In genomic region chr5:136769900-136770684, GRCh38 we compare ENCODE assay signal across 8 cellular contexts.
DNase-seq lines count a peak whose midpoint lies in the region; ATAC-seq lines count a peak whose summit lies in the region.

No MANE protein-coding gene starts in this region.

- no peak overlapping the region for H3K27ac Mint-ChIP-seq in activated CD4-positive, alpha-beta memory T cell treated with anti-CD3 and anti-CD28 coated beads, Interleukin-2, amount 10 ng/mL, durations not matched to agents 7 days and 5 days
- no peak overlapping the region for H3K27ac Mint-ChIP-seq in activated T-helper 1 cell treated with anti-CD3 and anti-CD28 coated beads, Interleukin-12 subunit alpha, Interleukin-12 subunit beta, Interleukin-2, Interleukin-4 antibody, amounts not matched to agents 30 ng/mL and 10 ng/mL and 1 ng/mL, durations not matched to agents 14 hours and 24 hours and 36 hours

- peaks cover 2% of the 10 kb centered on the region for H3K9me3 Mint-ChIP-seq in activated CD4-positive, alpha-beta memory T cell treated with anti-CD3 and anti-CD28 coated beads, Interleukin-2, amount 10 ng/mL, durations not matched to agents 7 days and 5 days
- H3K9me3 Mint-ChIP-seq in activated T-helper 1 cell treated with anti-CD3 and anti-CD28 coated beads, Interleukin-12 subunit alpha, Interleukin-12 subunit beta, Interleukin-2, Interleukin-4 antibody, amounts not matched to agents 30 ng/mL and 10 ng/mL and 1 ng/mL, durations not matched to agents 14 hours and 24 hours and 36 hours = no peaks in the 10 kb centered on the region

- POLR2A ChIA-PET in activated CD4-positive, alpha-beta memory T cell treated with anti-CD3 and anti-CD28 coated beads, Interleukin-2, amount 10 ng/mL, durations not matched to agents 7 days and 5 days (lab: Charles Lee) = no interaction called here

- no peaks in the 10 kb centered on the region for H3K4me1 Mint-ChIP-seq in activated CD4-positive, alpha-beta memory T cell treated with anti-CD3 and anti-CD28 coated beads, Interleukin-2, amount 10 ng/mL, durations not matched to agents 7 days and 5 days
- no peaks in the 10 kb centered on the region for H3K4me1 Mint-ChIP-seq in activated T-helper 1 cell treated with anti-CD3 and anti-CD28 coated beads, Interleukin-12 subunit alpha, Interleukin-12 subunit beta, Interleukin-2, Interleukin-4 antibody, amounts not matched to agents 30 ng/mL and 10 ng/mL and 1 ng/mL, durations not matched to agents 14 hours and 24 hours and 36 hours (ENCODE audit: low read depth)

- peak; percentile 83 for DNase-seq in D341Med (ENCODE audit: low spot score)
- DNase-seq in NCI-H345 (lab: John Stamatoyannopoulos, UW) = peak; percentile 78
- DNase-seq in activated CD4-positive, alpha-beta memory T cell treated with anti-CD3 and anti-CD28 coated beads, Interleukin-2, amount 10 ng/mL, durations not matched to agents 7 days and 5 days = peak; percentile 38
- peak; percentile 37 for DNase-seq in glomerular endothelial cell (ENCODE audit: extremely low read depth, low read depth, low spot score)
- DNase-seq in posterior cingulate gyrus = peak; percentile 34 to 96 (median 78)
- DNase-seq in activated T-helper 1 cell treated with anti-CD3 and anti-CD28 coated beads, Interleukin-12 subunit alpha, Interleukin-12 subunit beta, Interleukin-2, Interleukin-4 antibody, amounts not matched to agents 30 ng/mL and 10 ng/mL and 1 ng/mL, durations not matched to agents 14 hours and 24 hours and 36 hours (ENCODE audit: low spot score) = no peak

- H3K36me3 Mint-ChIP-seq in activated CD4-positive, alpha-beta memory T cell treated with anti-CD3 and anti-CD28 coated beads, Interleukin-2, amount 10 ng/mL, durations not matched to agents 7 days and 5 days (ENCODE audit: low read depth) = no peaks in the 10 kb centered on the region
- H3K36me3 Mint-ChIP-seq in activated T-helper 1 cell treated with anti-CD3 and anti-CD28 coated beads, Interleukin-12 subunit alpha, Interleukin-12 subunit beta, Interleukin-2, Interleukin-4 antibody, amounts not matched to agents 30 ng/mL and 10 ng/mL and 1 ng/mL, durations not matched to agents 14 hours and 24 hours and 36 hours (ENCODE audit: low read depth) = no peaks in the 10 kb centered on the region

- no peaks in the 10 kb centered on the region for H3K27me3 Mint-ChIP-seq in activated CD4-positive, alpha-beta memory T cell treated with anti-CD3 and anti-CD28 coated beads, Interleukin-2, amount 10 ng/mL, durations not matched to agents 7 days and 5 days
- no peaks in the 10 kb centered on the region for H3K27me3 Mint-ChIP-seq in activated T-helper 1 cell treated with anti-CD3 and anti-CD28 coated beads, Interleukin-12 subunit alpha, Interleukin-12 subunit beta, Interleukin-2, Interleukin-4 antibody, amounts not matched to agents 30 ng/mL and 10 ng/mL and 1 ng/mL, durations not matched to agents 14 hours and 24 hours and 36 hours (ENCODE audit: insufficient read depth)

- ATAC-seq in GM18907 (IDR thresholded peaks at IDR 0.05; ENCODE audit: unreplicated experiment) = peak; percentile 78
- ATAC-seq in HG03108 (IDR thresholded peaks at IDR 0.05; ENCODE audit: unreplicated experiment) = peak; percentile 67

- intact Hi-C loops in posterior cingulate gyrus (cut with DNase I) = loop anchor here (1.0 to 2.0 kb wide), 2 partner anchors 405 to 521 kb away; partner anchors contain the start of gene TRPC7
- intact Hi-C loops in activated T-helper 1 cell treated with anti-CD3 and anti-CD28 coated beads, Interleukin-12 subunit alpha, Interleukin-12 subunit beta, Interleukin-2, Interleukin-4 antibody, amounts not matched to agents 30 ng/mL and 10 ng/mL and 1 ng/mL, durations not matched to agents 14 hours and 24 hours and 36 hours (cut with micrococcal nuclease) = no loop called here

- no peak overlapping the region for H3K4me3 Mint-ChIP-seq in activated CD4-positive, alpha-beta memory T cell treated with anti-CD3 and anti-CD28 coated beads, Interleukin-2, amount 10 ng/mL, durations not matched to agents 7 days and 5 days
- H3K4me3 Mint-ChIP-seq in activated T-helper 1 cell treated with anti-CD3 and anti-CD28 coated beads, Interleukin-12 subunit alpha, Interleukin-12 subunit beta, Interleukin-2, Interleukin-4 antibody, amounts not matched to agents 30 ng/mL and 10 ng/mL and 1 ng/mL, durations not matched to agents 14 hours and 24 hours and 36 hours = no peak overlapping the region

- CTCF ChIA-PET in activated CD4-positive, alpha-beta memory T cell treated with anti-CD3 and anti-CD28 coated beads, Interleukin-2, amount 10 ng/mL, durations not matched to agents 7 days and 5 days (lab: Charles Lee) = interaction anchor here (0.6 to 1.1 kb wide), 3 partner anchors 406 to 636 kb away, joined by 3 to 8 read pairs (median 3); partner anchors contain the start of gene TRPC7
